Comparison of ENCODE assay signal across 1 cellular context in the genomic region with DNA sequence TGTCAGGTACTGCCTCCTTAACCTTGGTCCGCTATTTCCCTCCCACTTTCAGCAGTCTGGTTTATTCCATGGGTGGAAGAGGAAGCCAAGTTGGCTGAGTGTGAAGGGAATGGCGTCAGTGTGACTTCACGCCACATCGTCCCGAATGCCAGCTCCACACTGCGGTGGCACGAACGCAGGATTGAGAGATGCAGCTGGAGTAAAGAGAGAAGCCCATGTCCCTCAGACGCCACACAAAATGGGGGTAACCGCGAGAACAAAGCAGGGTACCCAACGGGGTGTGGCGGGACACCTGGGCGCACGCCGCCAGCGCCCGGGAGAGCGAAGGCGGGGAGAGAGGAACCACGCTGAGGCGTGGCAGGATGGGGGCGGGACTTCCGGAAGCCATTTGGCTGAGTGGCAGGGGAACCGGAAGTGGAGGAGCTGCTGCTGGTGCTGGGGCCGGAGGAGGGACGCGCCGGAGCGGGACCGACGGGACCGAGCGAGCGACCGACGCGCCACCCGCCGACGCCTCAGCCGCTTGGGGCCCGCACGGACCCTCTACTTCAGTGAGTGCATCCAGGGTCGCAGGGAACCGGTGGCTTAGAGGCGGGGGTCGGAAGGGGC.
TF ChIP-seq lines count a peak whose summit lies in the region.

A gene with protein sequence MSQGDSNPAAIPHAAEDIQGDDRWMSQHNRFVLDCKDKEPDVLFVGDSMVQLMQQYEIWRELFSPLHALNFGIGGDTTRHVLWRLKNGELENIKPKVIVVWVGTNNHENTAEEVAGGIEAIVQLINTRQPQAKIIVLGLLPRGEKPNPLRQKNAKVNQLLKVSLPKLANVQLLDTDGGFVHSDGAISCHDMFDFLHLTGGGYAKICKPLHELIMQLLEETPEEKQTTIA (plus strand): TSS at position 417 of the 606 bp plus-strand sequence. CDS start 8,161 bp downstream, outside the sequence.

TF ChIP-seq in K562, 482 proteins besides CTCF, POLR2A, EP300 and RAD21 (continued from another document and continues in another):
- TF ChIP-seq, protein P1, sequence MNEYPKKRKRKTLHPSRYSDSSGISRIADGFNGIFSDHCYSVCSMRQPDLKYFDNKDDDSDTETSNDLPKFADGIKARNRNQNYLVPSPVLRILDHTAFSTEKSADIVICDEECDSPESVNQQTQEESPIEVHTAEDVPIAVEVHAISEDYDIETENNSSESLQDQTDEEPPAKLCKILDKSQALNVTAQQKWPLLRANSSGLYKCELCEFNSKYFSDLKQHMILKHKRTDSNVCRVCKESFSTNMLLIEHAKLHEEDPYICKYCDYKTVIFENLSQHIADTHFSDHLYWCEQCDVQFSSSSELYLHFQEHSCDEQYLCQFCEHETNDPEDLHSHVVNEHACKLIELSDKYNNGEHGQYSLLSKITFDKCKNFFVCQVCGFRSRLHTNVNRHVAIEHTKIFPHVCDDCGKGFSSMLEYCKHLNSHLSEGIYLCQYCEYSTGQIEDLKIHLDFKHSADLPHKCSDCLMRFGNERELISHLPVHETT (CRISPR knock-in tag; conservative IDR thresholded peaks at IDR 0.05 in 1 of 2, IDR thresholded peaks at IDR 0.05 in 1 of 2), result peak in 1 of 2 experiments; percentile 84; a peak in 1 of 4 replicates
- TF ChIP-seq MAFG (tag; conservative IDR thresholded peaks at IDR 0.05) (no peak), KLF16 (IDR thresholded peaks at IDR 0.05) (no peak), ZNF197 (CRISPR knock-in tag; IDR thresholded peaks at IDR 0.05; ENCODE audit: low read depth) (no peak), ELF4 (CRISPR knock-in tag; IDR thresholded peaks at IDR 0.05) (no peak), MEF2A (IDR thresholded peaks at IDR 0.05; ENCODE audit: control insufficient read depth, low read depth, low read length) (no peak), EGR1 (conservative IDR thresholded peaks at IDR 0.05) (peak; percentile 69), NFYB (IDR thresholded peaks at IDR 0.05; ENCODE audit: extremely low read depth, insufficient read length) (no peak), TFAM (CRISPR knock-in tag; conservative IDR thresholded peaks at IDR 0.05) (no peak), ZFX (CRISPR knock-in tag; IDR thresholded peaks at IDR 0.05) (no peak), ETV5 (CRISPR knock-in tag; IDR thresholded peaks at IDR 0.05; ENCODE audit: low read depth) (peak; percentile 86), MXI1 (IDR thresholded peaks at IDR 0.05; ENCODE audit: low read depth, low read length) (peak; percentile 88), FOXJ2 (tag; IDR thresholded peaks at IDR 0.05) (no peak), CEBPB (tag; IDR thresholded peaks at IDR 0.05) (no peak), ZNF174 (CRISPR knock-in tag; IDR thresholded peaks at IDR 0.05) (no peak), SRF (CRISPR knock-in tag; IDR thresholded peaks at IDR 0.05) (no peak), ZNF584 (CRISPR knock-in tag; IDR thresholded peaks at IDR 0.05; ENCODE audit: low read depth) (no peak), HMG20A (CRISPR knock-in tag; conservative IDR thresholded peaks at IDR 0.05) (no peak), NFE2L1 (tag; IDR thresholded peaks at IDR 0.05; ENCODE audit: borderline replicate concordance, low read depth) (no peak), ZNF445 (CRISPR knock-in tag; IDR thresholded peaks at IDR 0.05; ENCODE audit: low read depth) (no peak), FOXM1 (IDR thresholded peaks at IDR 0.05; ENCODE audit: low read depth) (no peak), FOXM1 (CRISPR knock-in tag; IDR thresholded peaks at IDR 0.05; ENCODE audit: low read depth) (0 out of 2 replicates have a peak, but pooled peaks have one; percentile 65), CC2D1A (IDR thresholded peaks at IDR 0.05) (no peak), ZNF551 (CRISPR knock-in tag; IDR thresholded peaks at IDR 0.05) (no peak), CBX3 (IDR thresholded peaks at IDR 0.05; ENCODE audit: borderline replicate concordance in 1 of 2, low read length in 2 of 2) (peak in 1 of 2 experiments; percentile 43; a peak in 1 of 3 replicates), NR3C1 (CRISPR knock-in tag; IDR thresholded peaks at IDR 0.05) (no peak), CAMTA2 (CRISPR knock-in tag; conservative IDR thresholded peaks at IDR 0.05) (no peak), MECOM (CRISPR knock-in tag; IDR thresholded peaks at IDR 0.05) (no peak; the same call in 1 of the 2 replicates), SOX6 (IDR thresholded peaks at IDR 0.05) (peak; percentile 49; the same call in 1 of the 2 replicates), ZNF184 (CRISPR knock-in tag; IDR thresholded peaks at IDR 0.05) (no peak), NFIX (CRISPR knock-in tag; IDR thresholded peaks at IDR 0.05; ENCODE audit: low read depth) (no peak), HDAC1 (IDR thresholded peaks at IDR 0.05) (peak in 1 of 2 experiments; percentile 95; a peak in 2 of 4 replicates), ZNF79 (CRISPR knock-in tag; IDR thresholded peaks at IDR 0.05; ENCODE audit: low read depth) (no peak), RNF2 (IDR thresholded peaks at IDR 0.05) (peak; percentile 60), BRD4 (IDR thresholded peaks at IDR 0.05) (peak; percentile 43; the same call in 1 of the 2 replicates), ZBTB17 (CRISPR knock-in tag; IDR thresholded peaks at IDR 0.05) (0 out of 2 replicates have a peak, but pooled peaks have one; percentile 19), ATF7 (IDR thresholded peaks at IDR 0.05) (peak; percentile 71; the same call in 1 of the 2 replicates), TBL1XR1 (IDR thresholded peaks at IDR 0.05; ENCODE audit: low read length in 2 of 2) (peak in 1 of 2 experiments; percentile 9; a peak in 1 of 4 replicates), ZNF77 (CRISPR knock-in tag; IDR thresholded peaks at IDR 0.05) (no peak), SMAD3 (CRISPR knock-in tag; conservative IDR thresholded peaks at IDR 0.05) (no peak), CHD4 (IDR thresholded peaks at IDR 0.05; ENCODE audit: insufficient read depth, insufficient replicate concordance, low read depth, low read length, poor library complexity, severe bottlenecking) (no peak), BMI1 (IDR thresholded peaks at IDR 0.05; ENCODE audit: low read length) (no peak), POLR2AphosphoS2 (IDR thresholded peaks at IDR 0.05; ENCODE audit: low read length) (no peak)
- TF ChIP-seq, protein P2, sequence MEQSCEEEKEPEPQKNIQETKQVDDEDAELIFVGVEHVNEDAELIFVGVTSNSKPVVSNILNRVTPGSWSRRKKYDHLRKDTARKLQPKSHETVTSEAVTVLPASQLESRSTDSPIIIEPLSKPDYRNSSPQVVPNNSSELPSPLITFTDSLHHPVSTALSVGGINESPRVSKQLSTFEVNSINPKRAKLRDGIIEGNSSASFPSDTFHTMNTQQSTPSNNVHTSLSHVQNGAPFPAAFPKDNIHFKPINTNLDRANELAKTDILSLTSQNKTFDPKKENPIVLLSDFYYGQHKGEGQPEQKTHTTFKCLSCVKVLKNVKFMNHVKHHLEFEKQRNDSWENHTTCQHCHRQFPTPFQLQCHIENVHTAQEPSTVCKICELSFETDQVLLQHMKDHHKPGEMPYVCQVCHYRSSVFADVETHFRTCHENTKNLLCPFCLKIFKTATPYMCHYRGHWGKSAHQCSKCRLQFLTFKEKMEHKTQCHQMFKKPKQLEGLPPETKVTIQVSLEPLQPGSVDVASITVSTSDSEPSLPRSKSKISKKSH (CRISPR knock-in tag; IDR thresholded peaks at IDR 0.05), result no peak
- TF ChIP-seq, protein P3, sequence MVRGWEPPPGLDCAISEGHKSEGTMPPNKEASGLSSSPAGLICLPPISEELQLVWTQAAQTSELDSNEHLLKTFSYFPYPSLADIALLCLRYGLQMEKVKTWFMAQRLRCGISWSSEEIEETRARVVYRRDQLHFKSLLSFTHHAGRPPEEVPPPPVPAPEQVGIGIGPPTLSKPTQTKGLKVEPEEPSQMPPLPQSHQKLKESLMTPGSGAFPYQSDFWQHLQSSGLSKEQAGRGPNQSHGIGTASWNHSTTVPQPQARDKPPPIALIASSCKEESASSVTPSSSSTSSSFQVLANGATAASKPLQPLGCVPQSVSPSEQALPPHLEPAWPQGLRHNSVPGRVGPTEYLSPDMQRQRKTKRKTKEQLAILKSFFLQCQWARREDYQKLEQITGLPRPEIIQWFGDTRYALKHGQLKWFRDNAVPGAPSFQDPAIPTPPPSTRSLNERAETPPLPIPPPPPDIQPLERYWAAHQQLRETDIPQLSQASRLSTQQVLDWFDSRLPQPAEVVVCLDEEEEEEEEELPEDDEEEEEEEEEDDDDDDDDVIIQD (CRISPR knock-in tag; IDR thresholded peaks at IDR 0.05), result no peak
- TF ChIP-seq, protein P4, sequence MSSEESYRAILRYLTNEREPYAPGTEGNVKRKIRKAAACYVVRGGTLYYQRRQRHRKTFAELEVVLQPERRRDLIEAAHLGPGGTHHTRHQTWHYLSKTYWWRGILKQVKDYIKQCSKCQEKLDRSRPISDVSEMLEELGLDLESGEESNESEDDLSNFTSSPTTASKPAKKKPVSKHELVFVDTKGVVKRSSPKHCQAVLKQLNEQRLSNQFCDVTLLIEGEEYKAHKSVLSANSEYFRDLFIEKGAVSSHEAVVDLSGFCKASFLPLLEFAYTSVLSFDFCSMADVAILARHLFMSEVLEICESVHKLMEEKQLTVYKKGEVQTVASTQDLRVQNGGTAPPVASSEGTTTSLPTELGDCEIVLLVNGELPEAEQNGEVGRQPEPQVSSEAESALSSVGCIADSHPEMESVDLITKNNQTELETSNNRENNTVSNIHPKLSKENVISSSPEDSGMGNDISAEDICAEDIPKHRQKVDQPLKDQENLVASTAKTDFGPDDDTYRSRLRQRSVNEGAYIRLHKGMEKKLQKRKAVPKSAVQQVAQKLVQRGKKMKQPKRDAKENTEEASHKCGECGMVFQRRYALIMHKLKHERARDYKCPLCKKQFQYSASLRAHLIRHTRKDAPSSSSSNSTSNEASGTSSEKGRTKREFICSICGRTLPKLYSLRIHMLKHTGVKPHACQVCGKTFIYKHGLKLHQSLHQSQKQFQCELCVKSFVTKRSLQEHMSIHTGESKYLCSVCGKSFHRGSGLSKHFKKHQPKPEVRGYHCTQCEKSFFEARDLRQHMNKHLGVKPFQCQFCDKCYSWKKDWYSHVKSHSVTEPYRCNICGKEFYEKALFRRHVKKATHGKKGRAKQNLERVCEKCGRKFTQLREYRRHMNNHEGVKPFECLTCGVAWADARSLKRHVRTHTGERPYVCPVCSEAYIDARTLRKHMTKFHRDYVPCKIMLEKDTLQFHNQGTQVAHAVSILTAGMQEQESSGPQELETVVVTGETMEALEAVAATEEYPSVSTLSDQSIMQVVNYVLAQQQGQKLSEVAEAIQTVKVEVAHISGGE (CRISPR knock-in tag; IDR thresholded peaks at IDR 0.05), result peak in 2 of 3 experiments; percentile 77 to 92; a peak in 5 of 6 replicates
- TF ChIP-seq, protein P5, sequence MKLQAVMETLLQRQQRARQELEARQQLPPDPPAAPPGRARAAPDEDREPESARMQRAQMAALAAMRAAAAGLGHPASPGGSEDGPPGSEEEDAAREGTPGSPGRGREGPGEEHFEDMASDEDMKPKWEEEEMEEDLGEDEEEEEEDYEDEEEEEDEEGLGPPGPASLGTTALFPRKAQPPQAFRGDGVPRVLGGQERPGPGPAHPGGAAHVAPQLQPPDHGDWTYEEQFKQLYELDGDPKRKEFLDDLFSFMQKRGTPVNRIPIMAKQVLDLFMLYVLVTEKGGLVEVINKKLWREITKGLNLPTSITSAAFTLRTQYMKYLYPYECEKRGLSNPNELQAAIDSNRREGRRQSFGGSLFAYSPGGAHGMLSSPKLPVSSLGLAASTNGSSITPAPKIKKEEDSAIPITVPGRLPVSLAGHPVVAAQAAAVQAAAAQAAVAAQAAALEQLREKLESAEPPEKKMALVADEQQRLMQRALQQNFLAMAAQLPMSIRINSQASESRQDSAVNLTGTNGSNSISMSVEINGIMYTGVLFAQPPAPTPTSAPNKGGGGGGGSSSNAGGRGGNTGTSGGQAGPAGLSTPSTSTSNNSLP (IDR thresholded peaks at IDR 0.05; ENCODE audit: borderline replicate concordance, low read depth, low read length), result no peak
- TF ChIP-seq, protein P6, sequence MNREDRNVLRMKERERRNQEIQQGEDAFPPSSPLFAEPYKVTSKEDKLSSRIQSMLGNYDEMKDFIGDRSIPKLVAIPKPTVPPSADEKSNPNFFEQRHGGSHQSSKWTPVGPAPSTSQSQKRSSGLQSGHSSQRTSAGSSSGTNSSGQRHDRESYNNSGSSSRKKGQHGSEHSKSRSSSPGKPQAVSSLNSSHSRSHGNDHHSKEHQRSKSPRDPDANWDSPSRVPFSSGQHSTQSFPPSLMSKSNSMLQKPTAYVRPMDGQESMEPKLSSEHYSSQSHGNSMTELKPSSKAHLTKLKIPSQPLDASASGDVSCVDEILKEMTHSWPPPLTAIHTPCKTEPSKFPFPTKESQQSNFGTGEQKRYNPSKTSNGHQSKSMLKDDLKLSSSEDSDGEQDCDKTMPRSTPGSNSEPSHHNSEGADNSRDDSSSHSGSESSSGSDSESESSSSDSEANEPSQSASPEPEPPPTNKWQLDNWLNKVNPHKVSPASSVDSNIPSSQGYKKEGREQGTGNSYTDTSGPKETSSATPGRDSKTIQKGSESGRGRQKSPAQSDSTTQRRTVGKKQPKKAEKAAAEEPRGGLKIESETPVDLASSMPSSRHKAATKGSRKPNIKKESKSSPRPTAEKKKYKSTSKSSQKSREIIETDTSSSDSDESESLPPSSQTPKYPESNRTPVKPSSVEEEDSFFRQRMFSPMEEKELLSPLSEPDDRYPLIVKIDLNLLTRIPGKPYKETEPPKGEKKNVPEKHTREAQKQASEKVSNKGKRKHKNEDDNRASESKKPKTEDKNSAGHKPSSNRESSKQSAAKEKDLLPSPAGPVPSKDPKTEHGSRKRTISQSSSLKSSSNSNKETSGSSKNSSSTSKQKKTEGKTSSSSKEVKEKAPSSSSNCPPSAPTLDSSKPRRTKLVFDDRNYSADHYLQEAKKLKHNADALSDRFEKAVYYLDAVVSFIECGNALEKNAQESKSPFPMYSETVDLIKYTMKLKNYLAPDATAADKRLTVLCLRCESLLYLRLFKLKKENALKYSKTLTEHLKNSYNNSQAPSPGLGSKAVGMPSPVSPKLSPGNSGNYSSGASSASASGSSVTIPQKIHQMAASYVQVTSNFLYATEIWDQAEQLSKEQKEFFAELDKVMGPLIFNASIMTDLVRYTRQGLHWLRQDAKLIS (CRISPR knock-in tag; IDR thresholded peaks at IDR 0.05), result peak; percentile 77
- TF ChIP-seq, protein P7, sequence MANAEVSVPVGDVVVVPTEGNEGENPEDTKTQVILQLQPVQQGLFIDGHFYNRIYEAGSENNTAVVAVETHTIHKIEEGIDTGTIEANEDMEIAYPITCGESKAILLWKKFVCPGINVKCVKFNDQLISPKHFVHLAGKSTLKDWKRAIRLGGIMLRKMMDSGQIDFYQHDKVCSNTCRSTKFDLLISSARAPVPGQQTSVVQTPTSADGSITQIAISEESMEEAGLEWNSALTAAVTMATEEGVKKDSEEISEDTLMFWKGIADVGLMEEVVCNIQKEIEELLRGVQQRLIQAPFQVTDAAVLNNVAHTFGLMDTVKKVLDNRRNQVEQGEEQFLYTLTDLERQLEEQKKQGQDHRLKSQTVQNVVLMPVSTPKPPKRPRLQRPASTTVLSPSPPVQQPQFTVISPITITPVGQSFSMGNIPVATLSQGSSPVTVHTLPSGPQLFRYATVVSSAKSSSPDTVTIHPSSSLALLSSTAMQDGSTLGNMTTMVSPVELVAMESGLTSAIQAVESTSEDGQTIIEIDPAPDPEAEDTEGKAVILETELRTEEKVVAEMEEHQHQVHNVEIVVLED (CRISPR knock-in tag; IDR thresholded peaks at IDR 0.05), result no peak
- TF ChIP-seq, protein P8, sequence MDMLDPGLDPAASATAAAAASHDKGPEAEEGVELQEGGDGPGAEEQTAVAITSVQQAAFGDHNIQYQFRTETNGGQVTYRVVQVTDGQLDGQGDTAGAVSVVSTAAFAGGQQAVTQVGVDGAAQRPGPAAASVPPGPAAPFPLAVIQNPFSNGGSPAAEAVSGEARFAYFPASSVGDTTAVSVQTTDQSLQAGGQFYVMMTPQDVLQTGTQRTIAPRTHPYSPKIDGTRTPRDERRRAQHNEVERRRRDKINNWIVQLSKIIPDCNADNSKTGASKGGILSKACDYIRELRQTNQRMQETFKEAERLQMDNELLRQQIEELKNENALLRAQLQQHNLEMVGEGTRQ (CRISPR knock-in tag; IDR thresholded peaks at IDR 0.05), result no peak
